In the genomic region with DNA sequence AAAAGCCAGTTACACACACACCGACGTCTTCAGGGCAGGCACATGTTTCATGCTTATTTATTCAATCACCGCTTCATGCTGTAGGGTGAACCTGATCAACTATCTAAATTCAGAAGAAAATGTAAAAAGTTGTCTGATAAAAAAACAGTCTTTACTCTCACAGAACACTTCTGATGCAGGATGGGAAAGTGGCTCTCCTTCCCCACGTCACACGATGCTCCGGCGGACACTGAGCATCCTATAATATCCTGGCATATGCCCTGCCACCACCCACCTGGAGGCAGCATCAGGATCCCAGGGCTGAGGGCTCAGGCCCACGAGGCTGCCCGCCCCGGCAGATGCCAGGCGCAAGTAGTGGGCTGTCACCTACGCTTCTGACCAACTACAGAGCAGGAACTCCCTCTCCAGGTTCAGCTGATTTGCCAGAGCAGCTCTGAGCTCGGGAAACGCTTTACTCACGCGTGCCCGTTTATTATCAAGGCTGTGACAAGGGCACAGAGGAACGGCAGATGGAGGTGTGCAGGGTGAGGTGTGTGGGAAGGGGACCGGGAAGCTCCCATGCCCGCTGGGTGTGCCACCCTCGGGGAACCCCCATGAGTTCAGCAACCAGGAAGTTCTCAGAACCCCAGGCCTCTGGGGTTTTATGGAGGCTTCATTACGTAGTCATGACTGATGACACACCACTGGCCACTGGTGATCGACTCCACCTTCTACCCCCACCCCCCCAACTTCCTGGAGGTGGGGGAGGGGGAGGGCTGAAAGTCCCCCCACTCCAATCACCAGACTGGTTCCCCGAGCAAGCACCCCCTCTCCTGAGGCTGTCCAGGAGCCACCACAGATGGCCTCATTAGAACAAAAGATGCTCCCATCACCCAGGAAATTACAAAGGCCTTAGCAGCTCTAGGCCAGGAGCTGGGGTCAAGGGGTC, we compare ENCODE assay signal across 12 cellular contexts. TPM values are rescaled to one million over a fixed set of nuclear protein-coding genes. Genes with fewer than 3 reads are reported as not detected.
A peak's percentile ranks its signal among the peaks of the same experiment; 100 is the strongest.
DNase-seq lines count a peak whose midpoint lies in the region; ATAC-seq lines count a peak whose summit lies in the region.
"Had no signal": no experiment of that assay in that cellular context is flagged by ENCODE, and none has a peak within 500 bp of the region (broad histone marks: within the 10 kb centered on the region; RNA-seq: fewer than 3 reads in every experiment).

No MANE protein-coding gene starts in this region.

- WGBS in trophoblast cell (ENCODE audit: extremely low coverage, insufficient coverage, insufficient read length): no CpG with 5 or more reads among the region's 24 CpGs

- H3K9ac ChIP-seq in trophoblast cell (ENCODE audit: low read length): no peak overlapping the region
- H3K9ac ChIP-seq: parathyroid adenoma had no signal

- no peaks in the 10 kb centered on the region for H3K27me3 ChIP-seq in trophoblast cell (ENCODE audit: insufficient read depth, low read length)
- H3K27me3 ChIP-seq: gastrocnemius medialis, Peyer's patch had no signal

- H3K36me3 Mint-ChIP-seq in activated CD8-positive, alpha-beta T cell treated with anti-CD3 and anti-CD28 coated beads, Interleukin-2, amount 10 ng/mL, durations not matched to agents 7 days and 5 days (ENCODE audit: low read depth): peaks cover 40% of the 10 kb centered on the region
- peaks cover 13% of the 10 kb centered on the region for H3K36me3 Mint-ChIP-seq in natural killer cell treated with Interleukin-12 subunit alpha and Interleukin-12 subunit beta and Interleukin-15 and Interleukin-18, amount 100 ng/mL, for 72 hours

- no peak overlapping the region for H4K12ac ChIP-seq in trophoblast cell (ENCODE audit: low read depth, low read length)

- DNase-seq in Caki2 (ENCODE audit: low read depth): peak; percentile 21
- DNase-seq in activated CD8-positive, alpha-beta T cell treated with anti-CD3 and anti-CD28 coated beads, Interleukin-2, amount 10 ng/mL, durations not matched to agents 7 days and 5 days: no peak
- DNase-seq in natural killer cell treated with Interleukin-12 subunit alpha and Interleukin-12 subunit beta and Interleukin-15 and Interleukin-18, amount 100 ng/mL, for 72 hours (ENCODE audit: low spot score): peak; percentile 75
- DNase-seq in AG08395 (ENCODE audit: low spot score): no peak
- no peak for DNase-seq in trophoblast cell
- no peak for DNase-seq in NCI-H345 treated with DMSO at 0.1 percent for 48 hours (lab: John Stamatoyannopoulos, UW; ENCODE audit: unreplicated experiment)
- DNase-seq: DMS153, gastrocnemius medialis, Peyer's patch had no signal

- no peak overlapping the region for H4K91ac ChIP-seq in trophoblast cell (ENCODE audit: low read depth, low read length)

- H3K4me2 ChIP-seq in trophoblast cell (ENCODE audit: low read length): no peak overlapping the region

- no peaks in the 10 kb centered on the region for H3K27me3 Mint-ChIP-seq in activated CD8-positive, alpha-beta T cell treated with anti-CD3 and anti-CD28 coated beads, Interleukin-2, amount 10 ng/mL, durations not matched to agents 7 days and 5 days (ENCODE audit: low read depth)
- no peaks in the 10 kb centered on the region for H3K27me3 Mint-ChIP-seq in natural killer cell treated with Interleukin-12 subunit alpha and Interleukin-12 subunit beta and Interleukin-15 and Interleukin-18, amount 100 ng/mL, for 72 hours

- no peak overlapping the region for H3K14ac ChIP-seq in trophoblast cell (ENCODE audit: low read length)

- no peak overlapping the region for H2AK5ac ChIP-seq in trophoblast cell (ENCODE audit: low read length)

- ATAC-seq in GM19463 (IDR thresholded peaks at IDR 0.05; ENCODE audit: unreplicated experiment) (peak; percentile 26), HG03159 (IDR thresholded peaks at IDR 0.05; ENCODE audit: unreplicated experiment) (no peak)
- no peak for ATAC-seq in activated CD8-positive, alpha-beta T cell treated with anti-CD3 and anti-CD28 coated beads, Interleukin-2, amount 10 ng/mL, durations not matched to agents 7 days and 5 days
- ATAC-seq in natural killer cell treated with Interleukin-12 subunit alpha and Interleukin-12 subunit beta and Interleukin-15 and Interleukin-18, amount 100 ng/mL, for 72 hours: peak; percentile 66 to 71
- ATAC-seq: gastrocnemius medialis had no signal

- H3K4me1 Mint-ChIP-seq in activated CD8-positive, alpha-beta T cell treated with anti-CD3 and anti-CD28 coated beads, Interleukin-2, amount 10 ng/mL, durations not matched to agents 7 days and 5 days (ENCODE audit: low read depth): peaks cover 40% of the 10 kb centered on the region
- peaks cover 58 to 68% of the 10 kb centered on the region in 2 donors for H3K4me1 Mint-ChIP-seq in natural killer cell treated with Interleukin-12 subunit alpha and Interleukin-12 subunit beta and Interleukin-15 and Interleukin-18, amount 100 ng/mL, for 72 hours (ENCODE audit: low read depth in 2 of 2)

- CTCF ChIA-PET in activated CD8-positive, alpha-beta T cell treated with anti-CD3 and anti-CD28 coated beads, Interleukin-2, amount 10 ng/mL, durations not matched to agents 7 days and 5 days (lab: Charles Lee): no interaction called here

- no peak overlapping the region for H3K18ac ChIP-seq in trophoblast cell (ENCODE audit: low read length)

- H4K8ac ChIP-seq in trophoblast cell (ENCODE audit: low read depth, low read length): no peak overlapping the region

- no peak overlapping the region for H2BK5ac ChIP-seq in trophoblast cell (ENCODE audit: low read depth, low read length, poor library complexity)

- no peaks in the 10 kb centered on the region for H3K79me1 ChIP-seq in trophoblast cell (ENCODE audit: low read length)

- H2BK12ac ChIP-seq in trophoblast cell (ENCODE audit: low read length): no peak overlapping the region

- no peak overlapping the region for H2AFZ ChIP-seq in trophoblast cell (ENCODE audit: insufficient read depth, low read length, poor library complexity)
- H2AFZ ChIP-seq: parathyroid adenoma had no signal

- H3K9me3 Mint-ChIP-seq in activated CD8-positive, alpha-beta T cell treated with anti-CD3 and anti-CD28 coated beads, Interleukin-2, amount 10 ng/mL, durations not matched to agents 7 days and 5 days (ENCODE audit: insufficient read depth): no peaks in the 10 kb centered on the region
- no peaks in the 10 kb centered on the region for H3K9me3 Mint-ChIP-seq in natural killer cell treated with Interleukin-12 subunit alpha and Interleukin-12 subunit beta and Interleukin-15 and Interleukin-18, amount 100 ng/mL, for 72 hours

- H3K27ac ChIP-seq in trophoblast cell (ENCODE audit: low read depth, low read length): no peak overlapping the region
- H3K27ac ChIP-seq: parathyroid adenoma had no signal

- H3K27ac Mint-ChIP-seq in activated CD8-positive, alpha-beta T cell treated with anti-CD3 and anti-CD28 coated beads, Interleukin-2, amount 10 ng/mL, durations not matched to agents 7 days and 5 days: peak overlapping the region; percentile 60
- H3K27ac Mint-ChIP-seq in natural killer cell treated with Interleukin-12 subunit alpha and Interleukin-12 subunit beta and Interleukin-15 and Interleukin-18, amount 100 ng/mL, for 72 hours: peak overlapping the region; percentile 96 to 97

- H2BK120ac ChIP-seq in trophoblast cell (ENCODE audit: insufficient read depth, low read length, poor library complexity): no peak overlapping the region

- POLR2A ChIA-PET in activated CD8-positive, alpha-beta T cell treated with anti-CD3 and anti-CD28 coated beads, Interleukin-2, amount 10 ng/mL, durations not matched to agents 7 days and 5 days (lab: Charles Lee): no interaction called here

- no peak overlapping the region for H3K4me3 ChIP-seq in trophoblast cell (ENCODE audit: low read depth, low read length)
- H3K4me3 ChIP-seq: gastrocnemius medialis, Peyer's patch had no signal

- no peaks in the 10 kb centered on the region for H3K9me3 ChIP-seq in trophoblast cell (ENCODE audit: insufficient read depth, low read depth, low read length)
- H3K9me3 ChIP-seq: gastrocnemius medialis, Peyer's patch had no signal

- no peaks in the 10 kb centered on the region for H3K79me2 ChIP-seq in trophoblast cell (ENCODE audit: control insufficient read depth, insufficient read depth, low read length, poor library complexity)
- H3K79me2 ChIP-seq: parathyroid adenoma had no signal

- in situ Hi-C loops in Caki2 (cut with HindIII; ENCODE audit: low pct_unique_long_range_greater_than_20kb, low sequenced_read_pairs): no loop called here

- no peak overlapping the region for H3K4ac ChIP-seq in trophoblast cell (ENCODE audit: low read depth, low read length)

- peaks cover 0 to under 1% of the 10 kb centered on the region in 2 experiments for H3K4me1 ChIP-seq in trophoblast cell (ENCODE audit: control insufficient read depth in 1 of 2, insufficient read depth in 2 of 2, low read length in 2 of 2)

- no peak overlapping the region for H3K4me3 Mint-ChIP-seq in activated CD8-positive, alpha-beta T cell treated with anti-CD3 and anti-CD28 coated beads, Interleukin-2, amount 10 ng/mL, durations not matched to agents 7 days and 5 days
- H3K4me3 Mint-ChIP-seq in natural killer cell treated with Interleukin-12 subunit alpha and Interleukin-12 subunit beta and Interleukin-15 and Interleukin-18, amount 100 ng/mL, for 72 hours: peak overlapping the region; percentile 91

- H3K23ac ChIP-seq in trophoblast cell (ENCODE audit: low read length): no peak overlapping the region

- peaks cover 40% of the 10 kb centered on the region in 2 experiments for H3K36me3 ChIP-seq in trophoblast cell (ENCODE audit: control insufficient read depth in 1 of 2, insufficient read depth in 2 of 2, low read length in 2 of 2)

RNA-seq across cellular contexts. Expression of a gene that starts 32.1 kb away (rescaled TPM):
- 35.9 and 46.4 TPM in 2 replicates for total RNA-seq in Caki2 (2014; rRNA removed; shearing (Covaris generic); ENCODE audit: low replicate concordance)
- 10 to 100 TPM; 23.2 to 23.8 TPM for total RNA-seq in activated CD8-positive, alpha-beta T cell treated with anti-CD3 and anti-CD28 coated beads, Interleukin-2, amount 10 ng/mL, durations not matched to agents 7 days and 5 days
- 10 to 100 TPM; 54.2 to 58.6 TPM for total RNA-seq in natural killer cell treated with Interleukin-12 subunit alpha and Interleukin-12 subunit beta and Interleukin-15 and Interleukin-18, amount 100 ng/mL, for 72 hours
- 13.3 and 13.4 TPM in 2 replicates for polyA plus RNA-seq in trophoblast cell (2013)

Comparison
In these comparisons a context has a peak if more than half of its experiments do, and no peak if none do; other contexts are left out.
1. DNase-seq: peak in Caki2 (single experiment) and natural killer cell treated with Interleukin-12 subunit alpha and Interleukin-12 subunit beta and Interleukin-15 and Interleukin-18, amount 100 ng/mL, for 72 hours (single experiment); none in activated CD8-positive, alpha-beta T cell treated with anti-CD3 and anti-CD28 coated beads, Interleukin-2, amount 10 ng/mL, durations not matched to agents 7 days and 5 days (single experiment), AG08395 (single experiment), trophoblast cell (0 of 2) and NCI-H345 treated with DMSO at 0.1 percent for 48 hours (single experiment).
2. ATAC-seq: peak in GM19463 (single experiment) and natural killer cell treated with Interleukin-12 subunit alpha and Interleukin-12 subunit beta and Interleukin-15 and Interleukin-18, amount 100 ng/mL, for 72 hours (2 of 2); none in activated CD8-positive, alpha-beta T cell treated with anti-CD3 and anti-CD28 coated beads, Interleukin-2, amount 10 ng/mL, durations not matched to agents 7 days and 5 days (single experiment) and HG03159 (single experiment).